Comparison of ENCODE assay signal across 1 cellular context in the genomic region with DNA sequence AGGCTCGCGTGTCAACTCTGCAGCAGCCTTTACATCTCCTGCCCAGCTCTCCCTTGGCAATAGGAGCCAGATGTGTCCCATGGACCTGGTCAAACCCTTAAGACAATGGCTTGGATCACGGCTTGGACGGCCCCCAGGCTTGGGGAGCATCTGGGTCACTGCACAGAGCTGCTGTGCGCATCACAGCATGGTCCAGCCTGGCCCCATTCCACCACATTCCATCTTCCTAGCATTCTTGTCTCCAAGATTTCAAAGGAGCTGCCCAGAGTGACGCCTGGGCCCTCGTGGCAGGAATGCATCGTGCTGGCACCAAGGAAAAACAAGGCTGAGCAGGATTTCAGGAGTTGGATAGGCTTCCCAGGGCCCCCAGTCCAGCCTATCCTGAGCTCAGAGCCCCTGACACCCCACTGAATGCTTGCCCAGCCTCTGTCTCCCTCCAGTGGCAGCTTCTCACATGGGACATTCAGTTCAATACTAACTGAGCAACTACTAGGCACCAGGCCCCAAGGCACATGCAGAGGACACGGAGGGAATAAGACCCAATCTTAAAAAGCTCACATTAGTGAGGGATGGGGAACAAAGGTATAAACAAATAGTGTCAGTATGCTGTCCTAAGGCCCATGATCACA.
TF ChIP-seq lines count a peak whose summit lies in the region.

No MANE protein-coding gene starts in this region.

TF ChIP-seq in A549, 52 proteins besides CTCF, POLR2A, EP300 and RAD21 (continued from another document):
- TF ChIP-seq E2F6 (IDR thresholded peaks at IDR 0.05; ENCODE audit: borderline replicate concordance, low read depth) (peak; percentile 74; the same call in 1 of the 2 replicates), TFCP2L1 (CRISPR knock-in tag; IDR thresholded peaks at IDR 0.05) (no peak), ZC3H11A (IDR thresholded peaks at IDR 0.05) (no peak), HDAC2 (IDR thresholded peaks at IDR 0.05) (no peak), REST (IDR thresholded peaks at IDR 0.05) (no peak), TP53 (CRISPR knock-in tag; IDR thresholded peaks at IDR 0.05) (no peak), HOXA7 (CRISPR knock-in tag; IDR thresholded peaks at IDR 0.05) (no peak), ZNF302 (CRISPR knock-in tag; IDR thresholded peaks at IDR 0.05) (no peak), CHD2 (IDR thresholded peaks at IDR 0.05; ENCODE audit: low read length, partially characterized antibody) (no peak), MAX (IDR thresholded peaks at IDR 0.05) (peak; percentile 89), PHF8 (IDR thresholded peaks at IDR 0.05; ENCODE audit: borderline replicate concordance, low read depth) (no peak), MYC (IDR thresholded peaks at IDR 0.05; ENCODE audit: borderline replicate concordance, low read length) (peak; percentile 42; the same call in 1 of the 2 replicates), KDM1A (IDR thresholded peaks at IDR 0.05; ENCODE audit: low read depth) (peak; percentile 68; the same call in 1 of the 2 replicates), RFX5 (IDR thresholded peaks at IDR 0.05) (no peak), SREBF2 (IDR thresholded peaks at IDR 0.05) (no peak), FOSL2 (IDR thresholded peaks at IDR 0.05) (no peak), FOSL2 (CRISPR knock-in tag; IDR thresholded peaks at IDR 0.05) (no peak; the same call in 1 of the 2 replicates), HEYL (CRISPR knock-in tag; IDR thresholded peaks at IDR 0.05) (no peak), RCOR1 (IDR thresholded peaks at IDR 0.05; ENCODE audit: low read depth, low read length) (no peak), HOXB13 (CRISPR knock-in tag; IDR thresholded peaks at IDR 0.05; ENCODE audit: low read depth) (peak; percentile 82), RARB (CRISPR knock-in tag; IDR thresholded peaks at IDR 0.05) (no peak), BCL3 (IDR thresholded peaks at IDR 0.05) (no peak)
- TF ChIP-seq, protein P1, sequence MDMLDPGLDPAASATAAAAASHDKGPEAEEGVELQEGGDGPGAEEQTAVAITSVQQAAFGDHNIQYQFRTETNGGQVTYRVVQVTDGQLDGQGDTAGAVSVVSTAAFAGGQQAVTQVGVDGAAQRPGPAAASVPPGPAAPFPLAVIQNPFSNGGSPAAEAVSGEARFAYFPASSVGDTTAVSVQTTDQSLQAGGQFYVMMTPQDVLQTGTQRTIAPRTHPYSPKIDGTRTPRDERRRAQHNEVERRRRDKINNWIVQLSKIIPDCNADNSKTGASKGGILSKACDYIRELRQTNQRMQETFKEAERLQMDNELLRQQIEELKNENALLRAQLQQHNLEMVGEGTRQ (IDR thresholded peaks at IDR 0.05) = no peak
- TF ChIP-seq, protein P2, sequence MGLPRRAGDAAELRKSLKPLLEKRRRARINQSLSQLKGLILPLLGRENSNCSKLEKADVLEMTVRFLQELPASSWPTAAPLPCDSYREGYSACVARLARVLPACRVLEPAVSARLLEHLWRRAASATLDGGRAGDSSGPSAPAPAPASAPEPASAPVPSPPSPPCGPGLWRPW (IDR thresholded peaks at IDR 0.05) = no peak
- TF ChIP-seq, protein P3, sequence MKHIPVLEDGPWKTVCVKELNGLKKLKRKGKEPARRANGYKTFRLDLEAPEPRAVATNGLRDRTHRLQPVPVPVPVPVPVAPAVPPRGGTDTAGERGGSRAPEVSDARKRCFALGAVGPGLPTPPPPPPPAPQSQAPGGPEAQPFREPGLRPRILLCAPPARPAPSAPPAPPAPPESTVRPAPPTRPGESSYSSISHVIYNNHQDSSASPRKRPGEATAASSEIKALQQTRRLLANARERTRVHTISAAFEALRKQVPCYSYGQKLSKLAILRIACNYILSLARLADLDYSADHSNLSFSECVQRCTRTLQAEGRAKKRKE (CRISPR knock-in tag; IDR thresholded peaks at IDR 0.05; ENCODE audit: low read depth) = peak; percentile 51; the same call in 1 of the 2 replicates
